In genomic region chr3:195440379-195440778, GRCh38 we compare ENCODE assay signal across 12 cellular contexts. TPM values are rescaled to one million over a fixed set of nuclear protein-coding genes. Genes with fewer than 3 reads are reported as not detected.
A peak's percentile ranks its signal among the peaks of the same experiment; 100 is the strongest.
DNase-seq lines count a peak whose midpoint lies in the region; ATAC-seq, FAIRE-seq and TF ChIP-seq lines count a peak whose summit lies in the region.
"Had no signal": no experiment of that assay in that cellular context is flagged by ENCODE, and none has a peak within 500 bp of the region (broad histone marks: within the 10 kb centered on the region; RNA-seq: fewer than 3 reads in every experiment).

No MANE protein-coding gene starts in this region.

- no peak for TF ChIP-seq EP300 in A549 (IDR thresholded peaks at IDR 0.05)

- H3K9ac ChIP-seq in iPS-20b (ENCODE audit: low read depth, low read length) = peak overlapping the region; percentile 46; the same call in 1 of the 2 replicates

- TF ChIP-seq CTCF in A549 (IDR thresholded peaks at IDR 0.05) (no peak), GM10266 (IDR thresholded peaks at IDR 0.05; ENCODE audit: control insufficient read depth, insufficient read depth, low read depth, missing control alignments) (no peak), WERI-Rb-1 (IDR thresholded peaks at IDR 0.05; ENCODE audit: low read depth, low read length) (no peak)

- H3K27me3 Mint-ChIP-seq in T-helper 2 cell treated with Interferon-gamma antibody and Interleukin-4, amounts not matched to agents 5 μg/mL and 100 μg/mL, for 36 hours (ENCODE audit: low read depth) = no peaks in the 10 kb centered on the region

- peak overlapping the region; percentile 91 for H3K4me3 Mint-ChIP-seq in T-helper 2 cell treated with Interferon-gamma antibody and Interleukin-4, amounts not matched to agents 5 μg/mL and 100 μg/mL, for 36 hours

- TF ChIP-seq POLR2A in A549 (IDR thresholded peaks at IDR 0.05; ENCODE audit: low read length) = no peak

- H3K27ac Mint-ChIP-seq in T-helper 2 cell treated with Interferon-gamma antibody and Interleukin-4, amounts not matched to agents 5 μg/mL and 100 μg/mL, for 36 hours = peak overlapping the region; percentile 49

- no peak for FAIRE-seq in A549 (lab: Jason Lieb, UNC)
- FAIRE-seq: colon had no signal

- H3K36me3 ChIP-seq in iPS-20b (ENCODE audit: insufficient read depth, low read depth, low read length) (no peaks in the 10 kb centered on the region), WERI-Rb-1 (no peaks in the 10 kb centered on the region)
- H3K36me3 ChIP-seq: gastroesophageal sphincter, lower lobe of right lung had no signal

- H3K4me1 Mint-ChIP-seq in T-helper 2 cell treated with Interferon-gamma antibody and Interleukin-4, amounts not matched to agents 5 μg/mL and 100 μg/mL, for 36 hours (ENCODE audit: low read depth) = peaks cover 35% of the 10 kb centered on the region

- H3K27ac ChIP-seq in A549 (no peak overlapping the region), iPS-20b (ENCODE audit: low read length) (no peak overlapping the region), WERI-Rb-1 (no peak overlapping the region)

- no peaks in the 10 kb centered on the region for H3K9me3 ChIP-seq in A549
- no peaks in the 10 kb centered on the region for H3K9me3 ChIP-seq in iPS-20b (ENCODE audit: insufficient read depth, low read depth, low read length)
- no peaks in the 10 kb centered on the region for H3K9me3 ChIP-seq in WERI-Rb-1 (ENCODE audit: severe bottlenecking)
- H3K9me3 ChIP-seq: gastroesophageal sphincter, lower lobe of right lung had no signal

- peak overlapping the region; percentile 93 for H3K4me2 ChIP-seq in A549

- POLR2A ChIA-PET in A549 (lab: Yijun Ruan, JAX) = no interaction called here

- 96% methylated on average over 1 of the region's 1 CpG for WGBS in A549 (ENCODE audit: missing lambda C conversion rate)

- peaks cover 21% of the 10 kb centered on the region for H3K36me3 Mint-ChIP-seq in T-helper 2 cell treated with Interferon-gamma antibody and Interleukin-4, amounts not matched to agents 5 μg/mL and 100 μg/mL, for 36 hours (ENCODE audit: low read depth)

- H3K9me3 Mint-ChIP-seq in T-helper 2 cell treated with Interferon-gamma antibody and Interleukin-4, amounts not matched to agents 5 μg/mL and 100 μg/mL, for 36 hours = no peaks in the 10 kb centered on the region

- no peak for TF ChIP-seq RAD21 in A549 (conservative IDR thresholded peaks at IDR 0.05 in 1 of 2, IDR thresholded peaks at IDR 0.05 in 1 of 2)

- DNase-seq in A549 (ENCODE audit: low read depth in 1 of 2, low spot score in 1 of 2) = no peak
- peak; percentile 54 for DNase-seq in GM10266 (ENCODE audit: extremely low spot score)
- no peak for DNase-seq in T-helper 2 cell treated with Interferon-gamma antibody and Interleukin-4, amounts not matched to agents 5 μg/mL and 100 μg/mL, for 36 hours (ENCODE audit: low spot score)
- no peak for DNase-seq in left colon
- DNase-seq in mucosa of gallbladder (ENCODE audit: low spot score) = no peak
- no peak for DNase-seq in HuH-7.5 (ENCODE audit: low spot score)
- no peak for DNase-seq in WERI-Rb-1
- DNase-seq: lower lobe of right lung, NCI-H1092 treated with DMSO at 0.1 percent for 48 hours had no signal

- CTCF ChIA-PET in A549 (lab: Yijun Ruan, JAX) = interaction anchor here (3.1 kb wide), 1 partner anchor 169 kb away, joined by 15 read pairs; the partner anchor contains the start of gene XXYLT1

- H3K4me1 ChIP-seq in A549 = peaks cover 22% of the 10 kb centered on the region
- peaks cover 16% of the 10 kb centered on the region for H3K4me1 ChIP-seq in iPS-20b (ENCODE audit: insufficient read depth, low read length)

- H3K4me3 ChIP-seq in A549 = no peak overlapping the region
- no peak overlapping the region for H3K4me3 ChIP-seq in iPS-20b (ENCODE audit: low read length)
- no peak overlapping the region for H3K4me3 ChIP-seq in WERI-Rb-1 (ENCODE audit: low read depth, low read length)
- H3K4me3 ChIP-seq: gastroesophageal sphincter had no signal

- no peak for ATAC-seq in A549
- ATAC-seq in left colon = no peak
- ATAC-seq: gastroesophageal sphincter, lower lobe of right lung had no signal

- H3K27me3 ChIP-seq in iPS-20b (ENCODE audit: insufficient read depth, low read length) (no peaks in the 10 kb centered on the region), WERI-Rb-1 (ENCODE audit: insufficient read depth, low read depth, severe bottlenecking) (no peaks in the 10 kb centered on the region)
- H3K27me3 ChIP-seq: gastroesophageal sphincter had no signal

- intact Hi-C loops in left colon (cut with DNase I, micrococcal nuclease) = no loop called here

TF ChIP-seq in A549, 52 proteins besides CTCF, POLR2A, EP300 and RAD21:
- TF ChIP-seq HOXB5 (CRISPR knock-in tag; IDR thresholded peaks at IDR 0.05) = no peak
- TF ChIP-seq FOSB (CRISPR knock-in tag; IDR thresholded peaks at IDR 0.05) = no peak
- TF ChIP-seq MAFK (IDR thresholded peaks at IDR 0.05; ENCODE audit: partially characterized antibody) = no peak
- TF ChIP-seq RNF2 (IDR thresholded peaks at IDR 0.05; ENCODE audit: borderline replicate concordance, low read depth) = no peak
- TF ChIP-seq RARB (CRISPR knock-in tag; IDR thresholded peaks at IDR 0.05) = no peak
- no peak for TF ChIP-seq CHD4 (IDR thresholded peaks at IDR 0.05; ENCODE audit: borderline replicate concordance)
- no peak for TF ChIP-seq ZNF302 (CRISPR knock-in tag; IDR thresholded peaks at IDR 0.05)
- TF ChIP-seq TP53 (CRISPR knock-in tag; IDR thresholded peaks at IDR 0.05) = no peak
- TF ChIP-seq JUN (IDR thresholded peaks at IDR 0.05) = no peak
- no peak for TF ChIP-seq HES2 (IDR thresholded peaks at IDR 0.05)
- no peak for TF ChIP-seq BCL3 (IDR thresholded peaks at IDR 0.05)
- TF ChIP-seq HEYL (CRISPR knock-in tag; IDR thresholded peaks at IDR 0.05) = no peak
- TF ChIP-seq, protein P1, sequence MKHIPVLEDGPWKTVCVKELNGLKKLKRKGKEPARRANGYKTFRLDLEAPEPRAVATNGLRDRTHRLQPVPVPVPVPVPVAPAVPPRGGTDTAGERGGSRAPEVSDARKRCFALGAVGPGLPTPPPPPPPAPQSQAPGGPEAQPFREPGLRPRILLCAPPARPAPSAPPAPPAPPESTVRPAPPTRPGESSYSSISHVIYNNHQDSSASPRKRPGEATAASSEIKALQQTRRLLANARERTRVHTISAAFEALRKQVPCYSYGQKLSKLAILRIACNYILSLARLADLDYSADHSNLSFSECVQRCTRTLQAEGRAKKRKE (CRISPR knock-in tag; IDR thresholded peaks at IDR 0.05; ENCODE audit: low read depth) = no peak
- no peak for TF ChIP-seq NFE2L2 (conservative IDR thresholded peaks at IDR 0.05; ENCODE audit: low read length)

RNA-seq across cellular contexts. Expression of gene ACAP2, which starts 2.4 kb away (rescaled TPM):
- polyA plus RNA-seq in A549 (2011; rRNA removed) (18.7 and 26.0 TPM in 2 replicates), A549 (2017; fragmentation: RNase III; extraction: RNeasy Plus Mini Kit Qiagen cat#74134 plus additional on column Dnase treatment) (7.8 to 7.9 TPM (median 7.9 TPM) in 3 replicates)
- 3.0 and 3.1 TPM in 2 replicates for polyA plus RNA-seq in A549 (2012; cell fraction: cytosol; rRNA removed)
- polyA plus RNA-seq in A549 (2012; cell fraction: nucleus; rRNA removed) = 2.6 and 3.3 TPM in 2 replicates
- 23.2 and 23.4 TPM in 2 replicates for polyA minus RNA-seq in A549 (2011; rRNA and poly(A)+ RNA removed)
- total RNA-seq in left colon (10 to 100 TPM; 63.5 to 67.9 TPM), mucosa of gallbladder (47.0 TPM)
